ENCODE assay signal across 8 cellular contexts in genomic region chr15:89356634-89357298, GRCh38. TPM values are rescaled to one million over a fixed set of nuclear protein-coding genes. Genes with fewer than 3 reads are reported as not detected.
DNase-seq lines count a peak whose midpoint lies in the region; FAIRE-seq and TF ChIP-seq lines count a peak whose summit lies in the region.

No MANE protein-coding gene starts in this region.

- TF ChIP-seq CTCF in cardiac muscle cell (IDR thresholded peaks at IDR 0.05; ENCODE audit: low read depth, low read length) (peak; percentile 51), colonic mucosa (IDR thresholded peaks at IDR 0.05) (peak; percentile 17), tibial artery (IDR thresholded peaks at IDR 0.05) (no peak)

- peak; percentile 94 for FAIRE-seq in urothelium cell line (lab: Jason Lieb, UNC)

- intact Hi-C loops in cardiac septum (cut with DNase I) (no loop called here), colonic mucosa (cut with DNase I) (loop anchor here (10.0 kb wide), 1 partner anchor 198 kb away; no protein-coding TSS in a partner anchor), tibial artery (cut with DNase I; ENCODE audit: low total_unique reads) (no loop called here)

- H3K9ac ChIP-seq in colonic mucosa (ENCODE audit: low read depth in 2 of 2, low read length in 2 of 2) = no peak overlapping the region

- H3K9me3 ChIP-seq in cardiac muscle cell (ENCODE audit: low read depth) (no peaks in the 10 kb centered on the region), colonic mucosa (no peaks in the 10 kb centered on the region), tibial artery (no peaks in the 10 kb centered on the region)

- no peak overlapping the region for H3K4me3 ChIP-seq in cardiac muscle cell
- no peak overlapping the region for H3K4me3 ChIP-seq in colonic mucosa
- H3K4me3 ChIP-seq in tibial artery = no peak overlapping the region

- no peak overlapping the region for H3K27ac ChIP-seq in cardiac muscle cell
- H3K27ac ChIP-seq in colonic mucosa = no peak overlapping the region
- no peak overlapping the region for H3K27ac ChIP-seq in tibial artery

- no peaks in the 10 kb centered on the region for H3K36me3 ChIP-seq in cardiac muscle cell
- no peaks in the 10 kb centered on the region for H3K36me3 ChIP-seq in colonic mucosa
- H3K36me3 ChIP-seq in tibial artery = no peaks in the 10 kb centered on the region

- DNase-seq in cardiac muscle cell (ENCODE audit: low read depth in 1 of 2, low spot score in 1 of 2) (no peak), cardiac septum (ENCODE audit: low spot score) (no peak), NCI-H446 treated with DMSO at 0.1 percent for 48 hours (lab: John Stamatoyannopoulos, UW) (peak; percentile 31), colonic mucosa (no peak), urothelium cell line (ENCODE audit: low spot score) (peak; percentile 56), OCI-M2 (lab: John Stamatoyannopoulos, UW; ENCODE audit: unreplicated experiment) (no peak), activated gamma-delta T cell (lab: John Stamatoyannopoulos, UW) (no peak), tibial artery (no peak)

- H3K27me3 ChIP-seq in cardiac muscle cell (peaks cover 100% of the 10 kb centered on the region), colonic mucosa (peaks cover 36% of the 10 kb centered on the region), tibial artery (peaks cover 4 to 92% of the 10 kb centered on the region in 2 donors)

- H3K4me1 ChIP-seq in cardiac muscle cell (ENCODE audit: low read depth) (no peaks in the 10 kb centered on the region), colonic mucosa (peaks cover 5% of the 10 kb centered on the region), tibial artery (peaks cover 0 to 20% (median 7%) of the 10 kb centered on the region in 4 donors)

RNA-seq across cellular contexts. Expression of gene POLG, which starts 22.1 kb away (rescaled TPM):
- total RNA-seq in cardiac muscle cell (56.2 and 63.9 TPM in 2 replicates), cardiac septum (49.4 TPM), colonic mucosa (10 to 100 TPM; 70.8 to 86.8 TPM)
- 47.3 and 53.5 TPM in 2 replicates for polyA plus RNA-seq in cardiac muscle cell

Comparison
In these comparisons a context has a peak if more than half of its experiments do, and no peak if none do; other contexts are left out.
1. DNase-seq: peak in NCI-H446 treated with DMSO at 0.1 percent for 48 hours (single experiment) and urothelium cell line (single experiment); none in cardiac muscle cell (0 of 2), cardiac septum (single experiment), colonic mucosa (single experiment), OCI-M2 (single experiment), activated gamma-delta T cell (single experiment) and tibial artery (0 of 2).
2. CTCF ChIP-seq: peak in cardiac muscle cell (single experiment) and colonic mucosa (single experiment); none in tibial artery (0 of 2).